9 cellular contexts compared by ENCODE assay signal in genomic region chr18:79819951-79820351, GRCh38. TPM values are rescaled to one million over a fixed set of nuclear protein-coding genes. Genes with fewer than 3 reads are reported as not detected.
A peak's percentile ranks its signal among the peaks of the same experiment; 100 is the strongest.
DNase-seq lines count a peak whose midpoint lies in the region; ATAC-seq and TF ChIP-seq lines count a peak whose summit lies in the region.
"Had no signal": no experiment of that assay in that cellular context is flagged by ENCODE, and none has a peak within 500 bp of the region (broad histone marks: within the 10 kb centered on the region; RNA-seq: fewer than 3 reads in every experiment).

No MANE protein-coding gene starts in this region.

- H2BK5ac ChIP-seq in neuronal stem cell (ENCODE audit: low read length) = no peak overlapping the region

- H3K79me1 ChIP-seq in neuronal stem cell (ENCODE audit: low read depth, low read length) = no peaks in the 10 kb centered on the region

- H3K36me3 ChIP-seq in OCI-LY3 (replicated peaks; ENCODE audit: low read depth, low read length) = no peaks in the 10 kb centered on the region
- H3K36me3 ChIP-seq in neuronal stem cell (replicated peaks in 1 of 2; ENCODE audit: control insufficient read depth in 2 of 2, insufficient read depth in 2 of 2, low read length in 2 of 2) = peaks cover 0 to 2% of the 10 kb centered on the region in 2 donors

- H3K4me3 ChIP-seq in OCI-LY3 (ENCODE audit: low read length) = peak overlapping the region; percentile 30; the same call in 1 of the 2 replicates
- no peak overlapping the region for H3K4me3 ChIP-seq in neuronal stem cell (ENCODE audit: low read length in 2 of 2)

- H3K23ac ChIP-seq in neuronal stem cell (ENCODE audit: low read depth, low read length, poor library complexity) = no peak overlapping the region

- no peak overlapping the region for H2BK15ac ChIP-seq in neuronal stem cell (ENCODE audit: low read length)

- H3K9me3 Mint-ChIP-seq in nephron progenitor cell = no peaks in the 10 kb centered on the region
- H3K9me3 Mint-ChIP-seq: T-helper 1 cell treated with Interleukin-12 subunit alpha and Interleukin-12 subunit beta and Interleukin-4 antibody, amounts not matched to agents 30 μg/mL and 1 μg/mL, for 36 hours had no signal

- H2BK12ac ChIP-seq in neuronal stem cell (ENCODE audit: low read length) = no peak overlapping the region

- H2AK5ac ChIP-seq in neuronal stem cell (ENCODE audit: low read depth, low read length) = peak overlapping the region; percentile 39

- no peak overlapping the region for H4K8ac ChIP-seq in neuronal stem cell (ENCODE audit: low read depth, low read length)

- H3K9me3 ChIP-seq in OCI-LY3 (ENCODE audit: insufficient read depth, low read length) (no peaks in the 10 kb centered on the region), neuronal stem cell (replicated peaks in 1 of 2; ENCODE audit: control insufficient read depth in 2 of 2, insufficient read depth in 1 of 2, low read depth in 1 of 2, low read length in 2 of 2) (no peaks in the 10 kb centered on the region)

- H3K4ac ChIP-seq in neuronal stem cell (ENCODE audit: low read length) = peak overlapping the region; percentile 13

- H3K9ac ChIP-seq in OCI-LY3 (ENCODE audit: low read length) (no peak overlapping the region), neuronal stem cell (ENCODE audit: low read depth, low read length, poor library complexity) (no peak overlapping the region)

- H2BK120ac ChIP-seq in neuronal stem cell (ENCODE audit: low read depth, low read length) = no peak overlapping the region

- H2AFZ ChIP-seq in OCI-LY3 (ENCODE audit: low read depth, low read length) (no peak overlapping the region), neuronal stem cell (ENCODE audit: low read length) (no peak overlapping the region)

- H3K18ac ChIP-seq in neuronal stem cell (ENCODE audit: low read length) = peak overlapping the region; percentile 46

- no peak overlapping the region for H3K4me3 Mint-ChIP-seq in nephron progenitor cell
- H3K4me3 Mint-ChIP-seq: T-helper 1 cell treated with Interleukin-12 subunit alpha and Interleukin-12 subunit beta and Interleukin-4 antibody, amounts not matched to agents 30 μg/mL and 1 μg/mL, for 36 hours had no signal

- H3K4me2 ChIP-seq in OCI-LY3 (ENCODE audit: low read length) (peak overlapping the region; percentile 66), neuronal stem cell (ENCODE audit: insufficient read depth, low read length, poor library complexity, severe bottlenecking) (no peak overlapping the region)

- H4K91ac ChIP-seq in neuronal stem cell (ENCODE audit: low read depth, low read length, poor library complexity) = no peak overlapping the region

- H3K4me1 ChIP-seq in OCI-LY3 (ENCODE audit: low read length) (peaks cover 30% of the 10 kb centered on the region), neuronal stem cell (ENCODE audit: control insufficient read depth in 2 of 2, insufficient read depth in 1 of 2, low read depth in 1 of 2, low read length in 2 of 2) (no peaks in the 10 kb centered on the region)

- no peaks in the 10 kb centered on the region for H4K20me1 ChIP-seq in OCI-LY3 (ENCODE audit: insufficient read depth, low read length)

- H3K79me2 ChIP-seq in OCI-LY3 (ENCODE audit: low read length) = no peaks in the 10 kb centered on the region

- WGBS in neuronal stem cell (ENCODE audit: extremely low coverage in 2 of 2, insufficient read length in 2 of 2, insufficient replicate concordance in 1 of 2), 2 donors = no CpG with 5 or more reads among the region's 14 CpGs

- H3K27me3 ChIP-seq in OCI-LY3 (ENCODE audit: low read depth, low read length) = peaks cover 47% of the 10 kb centered on the region
- H3K27me3 ChIP-seq in neuronal stem cell (ENCODE audit: control insufficient read depth in 3 of 3, insufficient read depth in 3 of 3, low read depth in 1 of 3, low read length in 3 of 3) = peaks cover 0 to 17% (median 0%) of the 10 kb centered on the region in 3 experiments

- ATAC-seq in GM18873 (IDR thresholded peaks at IDR 0.05; ENCODE audit: low FRiP score, unreplicated experiment) (peak; percentile 58), HG02870 (IDR thresholded peaks at IDR 0.05; ENCODE audit: unreplicated experiment) (peak; percentile 96)

- DNase-seq in neuronal stem cell (ENCODE audit: low spot score) (no peak), mucosa of gallbladder (ENCODE audit: low spot score) (no peak), nephron progenitor cell (no peak), G401 (ENCODE audit: low spot score) (no peak)
- no peak for DNase-seq in effector CD8-positive, alpha-beta T cell (lab: John Stamatoyannopoulos, UW)

- H3K27me3 Mint-ChIP-seq in nephron progenitor cell (ENCODE audit: low read depth, poor library complexity) = peaks cover 34% of the 10 kb centered on the region

- in situ Hi-C loops in G401 (cut with HindIII; ENCODE audit: low sequenced_read_pairs) = no loop called here

- peaks cover 10% of the 10 kb centered on the region for H3K4me1 Mint-ChIP-seq in nephron progenitor cell

- peak overlapping the region; percentile 30 for H3K27ac ChIP-seq in OCI-LY3 (ENCODE audit: low read length)
- no peak overlapping the region for H3K27ac ChIP-seq in neuronal stem cell (replicated peaks; ENCODE audit: low read length)

- no peak overlapping the region for H3K14ac ChIP-seq in neuronal stem cell (ENCODE audit: low read length)

- no peak overlapping the region for H3K27ac Mint-ChIP-seq in nephron progenitor cell
- H3K27ac Mint-ChIP-seq: T-helper 1 cell treated with Interleukin-12 subunit alpha and Interleukin-12 subunit beta and Interleukin-4 antibody, amounts not matched to agents 30 μg/mL and 1 μg/mL, for 36 hours had no signal

- TF ChIP-seq CTCF in OCI-LY3 (IDR thresholded peaks at IDR 0.05; ENCODE audit: low read depth, low read length) (no peak), nephron progenitor cell (IDR thresholded peaks at IDR 0.05) (no peak)

- H3K36me3 Mint-ChIP-seq in nephron progenitor cell (ENCODE audit: low read depth) = no peaks in the 10 kb centered on the region

RNA-seq across cellular contexts. Expression of gene KCNG2, which starts 22.2 kb away (rescaled TPM):
- polyA plus RNA-seq in neuronal stem cell (2013, experiment 1 of 2) = 0.29 TPM
- polyA plus RNA-seq in neuronal stem cell (2013, experiment 2 of 2) = 0.29 TPM
- total RNA-seq in mucosa of gallbladder = not detected
- total RNA-seq in G401 (2014; rRNA removed; shearing (Covaris generic)) = 3.8 and 8.6 TPM in 2 replicates
